In the genomic region with DNA sequence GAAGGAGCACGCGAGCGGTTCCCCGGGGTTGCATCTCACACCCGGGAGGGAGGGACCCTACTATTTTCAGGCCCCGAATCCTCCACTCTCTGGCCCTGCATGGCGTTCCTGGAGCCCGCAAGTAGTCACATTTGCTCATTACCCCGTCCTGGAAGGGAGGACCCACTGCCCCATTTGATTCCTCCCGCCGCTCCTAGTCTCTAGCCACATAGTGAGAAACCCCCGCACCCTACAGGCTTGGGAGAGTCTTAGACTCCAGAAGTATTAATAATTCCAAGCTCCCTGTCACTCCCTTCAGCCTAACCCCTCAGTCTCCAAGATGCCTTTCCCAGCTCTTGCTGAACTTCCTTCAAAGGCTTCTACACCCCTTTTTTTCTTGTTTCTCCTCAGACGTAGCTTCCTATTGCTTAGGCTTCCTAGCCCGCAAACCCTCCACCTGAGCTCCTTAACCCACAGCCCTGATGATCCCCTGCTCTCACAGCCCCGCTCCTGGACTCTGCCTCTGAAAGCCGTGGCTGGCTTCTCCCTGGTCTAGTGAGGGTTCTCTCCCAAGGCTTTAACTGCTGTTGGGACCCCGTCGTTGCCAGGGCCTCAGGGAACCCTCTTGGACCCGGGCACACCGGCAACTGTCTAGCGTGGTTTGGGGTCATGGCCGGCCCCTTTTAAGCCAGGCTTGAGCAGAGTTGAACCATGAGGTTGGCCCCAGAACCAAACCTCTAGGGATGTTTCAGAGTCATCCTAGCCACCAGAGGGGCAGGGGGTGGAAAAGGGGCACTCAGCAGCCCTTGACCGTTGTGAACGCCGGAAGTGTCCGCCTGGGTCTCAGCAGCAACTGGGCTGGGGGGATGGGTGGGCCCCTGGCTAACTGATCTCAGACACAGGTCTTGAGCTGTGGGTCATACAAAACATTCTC, we compare ENCODE assay signal across 1 cellular context.
TF ChIP-seq lines count a peak whose summit lies in the region.

No MANE protein-coding gene starts in this region.

TF ChIP-seq in HepG2, 621 proteins besides CTCF, POLR2A, EP300 and RAD21 (continued from another document and continues in another):
- TF ChIP-seq, protein P1, sequence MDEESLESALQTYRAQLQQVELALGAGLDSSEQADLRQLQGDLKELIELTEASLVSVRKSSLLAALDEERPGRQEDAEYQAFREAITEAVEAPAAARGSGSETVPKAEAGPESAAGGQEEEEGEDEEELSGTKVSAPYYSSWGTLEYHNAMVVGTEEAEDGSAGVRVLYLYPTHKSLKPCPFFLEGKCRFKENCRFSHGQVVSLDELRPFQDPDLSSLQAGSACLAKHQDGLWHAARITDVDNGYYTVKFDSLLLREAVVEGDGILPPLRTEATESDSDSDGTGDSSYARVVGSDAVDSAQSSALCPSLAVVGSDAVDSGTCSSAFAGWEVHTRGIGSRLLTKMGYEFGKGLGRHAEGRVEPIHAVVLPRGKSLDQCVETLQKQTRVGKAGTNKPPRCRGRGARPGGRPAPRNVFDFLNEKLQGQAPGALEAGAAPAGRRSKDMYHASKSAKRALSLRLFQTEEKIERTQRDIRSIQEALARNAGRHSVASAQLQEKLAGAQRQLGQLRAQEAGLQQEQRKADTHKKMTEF (CRISPR knock-in tag; IDR thresholded peaks at IDR 0.05), result peak; percentile 29; the same call in 1 of the 2 replicates
- no peak for TF ChIP-seq GFI1 (CRISPR knock-in tag; IDR thresholded peaks at IDR 0.05; ENCODE audit: borderline replicate concordance)
- no peak for TF ChIP-seq ARNT (IDR thresholded peaks at IDR 0.05)
- TF ChIP-seq THAP11 (CRISPR knock-in tag; IDR thresholded peaks at IDR 0.05), result 0 out of 2 replicates have a peak, but pooled peaks have one; percentile 13
- TF ChIP-seq REXO4 (CRISPR knock-in tag; IDR thresholded peaks at IDR 0.05; ENCODE audit: borderline replicate concordance), result no peak
- TF ChIP-seq XBP1 (CRISPR knock-in tag; IDR thresholded peaks at IDR 0.05), result no peak
- no peak for TF ChIP-seq KAT2B (IDR thresholded peaks at IDR 0.05; ENCODE audit: borderline replicate concordance, low read depth, low read length)
- TF ChIP-seq, protein P2, sequence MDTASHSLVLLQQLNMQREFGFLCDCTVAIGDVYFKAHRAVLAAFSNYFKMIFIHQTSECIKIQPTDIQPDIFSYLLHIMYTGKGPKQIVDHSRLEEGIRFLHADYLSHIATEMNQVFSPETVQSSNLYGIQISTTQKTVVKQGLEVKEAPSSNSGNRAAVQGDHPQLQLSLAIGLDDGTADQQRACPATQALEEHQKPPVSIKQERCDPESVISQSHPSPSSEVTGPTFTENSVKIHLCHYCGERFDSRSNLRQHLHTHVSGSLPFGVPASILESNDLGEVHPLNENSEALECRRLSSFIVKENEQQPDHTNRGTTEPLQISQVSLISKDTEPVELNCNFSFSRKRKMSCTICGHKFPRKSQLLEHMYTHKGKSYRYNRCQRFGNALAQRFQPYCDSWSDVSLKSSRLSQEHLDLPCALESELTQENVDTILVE (CRISPR knock-in tag; IDR thresholded peaks at IDR 0.05), result no peak
- no peak for TF ChIP-seq ZNF496 (CRISPR knock-in tag; IDR thresholded peaks at IDR 0.05; ENCODE audit: insufficient replicate concordance)
- peak; percentile 15 for TF ChIP-seq XRCC5 (optimal IDR thresholded peaks at IDR 0.05; ENCODE audit: low read length)
- no peak for TF ChIP-seq NFIC (IDR thresholded peaks at IDR 0.05; ENCODE audit: low read length)
- TF ChIP-seq, protein P3, sequence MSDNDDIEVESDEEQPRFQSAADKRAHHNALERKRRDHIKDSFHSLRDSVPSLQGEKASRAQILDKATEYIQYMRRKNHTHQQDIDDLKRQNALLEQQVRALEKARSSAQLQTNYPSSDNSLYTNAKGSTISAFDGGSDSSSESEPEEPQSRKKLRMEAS (IDR thresholded peaks at IDR 0.05), result 0 out of 2 replicates have a peak, but pooled peaks have one; percentile 24
- TF ChIP-seq, protein P4, sequence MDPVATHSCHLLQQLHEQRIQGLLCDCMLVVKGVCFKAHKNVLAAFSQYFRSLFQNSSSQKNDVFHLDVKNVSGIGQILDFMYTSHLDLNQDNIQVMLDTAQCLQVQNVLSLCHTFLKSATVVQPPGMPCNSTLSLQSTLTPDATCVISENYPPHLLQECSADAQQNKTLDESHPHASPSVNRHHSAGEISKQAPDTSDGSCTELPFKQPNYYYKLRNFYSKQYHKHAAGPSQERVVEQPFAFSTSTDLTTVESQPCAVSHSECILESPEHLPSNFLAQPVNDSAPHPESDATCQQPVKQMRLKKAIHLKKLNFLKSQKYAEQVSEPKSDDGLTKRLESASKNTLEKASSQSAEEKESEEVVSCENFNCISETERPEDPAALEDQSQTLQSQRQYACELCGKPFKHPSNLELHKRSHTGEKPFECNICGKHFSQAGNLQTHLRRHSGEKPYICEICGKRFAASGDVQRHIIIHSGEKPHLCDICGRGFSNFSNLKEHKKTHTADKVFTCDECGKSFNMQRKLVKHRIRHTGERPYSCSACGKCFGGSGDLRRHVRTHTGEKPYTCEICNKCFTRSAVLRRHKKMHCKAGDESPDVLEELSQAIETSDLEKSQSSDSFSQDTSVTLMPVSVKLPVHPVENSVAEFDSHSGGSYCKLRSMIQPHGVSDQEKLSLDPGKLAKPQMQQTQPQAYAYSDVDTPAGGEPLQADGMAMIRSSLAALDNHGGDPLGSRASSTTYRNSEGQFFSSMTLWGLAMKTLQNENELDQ (CRISPR knock-in tag; IDR thresholded peaks at IDR 0.05; ENCODE audit: borderline replicate concordance), result no peak
- TF ChIP-seq CBFB (CRISPR knock-in tag; IDR thresholded peaks at IDR 0.05), result no peak
- 0 out of 2 replicates have a peak, but pooled peaks have one; percentile 32 for TF ChIP-seq NR2C2 (CRISPR knock-in tag; IDR thresholded peaks at IDR 0.05; ENCODE audit: borderline replicate concordance)
- TF ChIP-seq ZNF431 (CRISPR knock-in tag; IDR thresholded peaks at IDR 0.05; ENCODE audit: borderline replicate concordance, low read depth), result 0 out of 2 replicates have a peak, but pooled peaks have one; percentile 42
- TF ChIP-seq ETV5 (CRISPR knock-in tag; IDR thresholded peaks at IDR 0.05; ENCODE audit: borderline replicate concordance), result peak; percentile 82
- no peak for TF ChIP-seq ZBTB38 (CRISPR knock-in tag; IDR thresholded peaks at IDR 0.05)
- TF ChIP-seq ZNF577 (CRISPR knock-in tag; IDR thresholded peaks at IDR 0.05; ENCODE audit: borderline replicate concordance, low read depth), result no peak
- no peak for TF ChIP-seq ZNF780A (CRISPR knock-in tag; IDR thresholded peaks at IDR 0.05)
- TF ChIP-seq ARNTL (CRISPR knock-in tag; IDR thresholded peaks at IDR 0.05), result no peak
- no peak for TF ChIP-seq NPAS2 (CRISPR knock-in tag; IDR thresholded peaks at IDR 0.05; ENCODE audit: borderline replicate concordance)
- no peak for TF ChIP-seq FOXM1 (CRISPR knock-in tag; IDR thresholded peaks at IDR 0.05)
- TF ChIP-seq, protein P5, sequence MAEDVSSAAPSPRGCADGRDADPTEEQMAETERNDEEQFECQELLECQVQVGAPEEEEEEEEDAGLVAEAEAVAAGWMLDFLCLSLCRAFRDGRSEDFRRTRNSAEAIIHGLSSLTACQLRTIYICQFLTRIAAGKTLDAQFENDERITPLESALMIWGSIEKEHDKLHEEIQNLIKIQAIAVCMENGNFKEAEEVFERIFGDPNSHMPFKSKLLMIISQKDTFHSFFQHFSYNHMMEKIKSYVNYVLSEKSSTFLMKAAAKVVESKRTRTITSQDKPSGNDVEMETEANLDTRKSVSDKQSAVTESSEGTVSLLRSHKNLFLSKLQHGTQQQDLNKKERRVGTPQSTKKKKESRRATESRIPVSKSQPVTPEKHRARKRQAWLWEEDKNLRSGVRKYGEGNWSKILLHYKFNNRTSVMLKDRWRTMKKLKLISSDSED (CRISPR knock-in tag; IDR thresholded peaks at IDR 0.05), result no peak
- TF ChIP-seq PHF20 (CRISPR knock-in tag; IDR thresholded peaks at IDR 0.05), result 0 out of 2 replicates have a peak, but pooled peaks have one; percentile 19
- 0 out of 2 replicates have a peak, but pooled peaks have one; percentile 38 for TF ChIP-seq ZNF670 (CRISPR knock-in tag; IDR thresholded peaks at IDR 0.05; ENCODE audit: borderline replicate concordance)
- TF ChIP-seq ZNF703 (CRISPR knock-in tag; IDR thresholded peaks at IDR 0.05; ENCODE audit: borderline replicate concordance), result no peak
- TF ChIP-seq, protein P6, sequence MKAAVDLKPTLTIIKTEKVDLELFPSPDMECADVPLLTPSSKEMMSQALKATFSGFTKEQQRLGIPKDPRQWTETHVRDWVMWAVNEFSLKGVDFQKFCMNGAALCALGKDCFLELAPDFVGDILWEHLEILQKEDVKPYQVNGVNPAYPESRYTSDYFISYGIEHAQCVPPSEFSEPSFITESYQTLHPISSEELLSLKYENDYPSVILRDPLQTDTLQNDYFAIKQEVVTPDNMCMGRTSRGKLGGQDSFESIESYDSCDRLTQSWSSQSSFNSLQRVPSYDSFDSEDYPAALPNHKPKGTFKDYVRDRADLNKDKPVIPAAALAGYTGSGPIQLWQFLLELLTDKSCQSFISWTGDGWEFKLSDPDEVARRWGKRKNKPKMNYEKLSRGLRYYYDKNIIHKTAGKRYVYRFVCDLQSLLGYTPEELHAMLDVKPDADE (CRISPR knock-in tag; IDR thresholded peaks at IDR 0.05), result no peak
- TF ChIP-seq ZNF563 (CRISPR knock-in tag; IDR thresholded peaks at IDR 0.05), result no peak
- TF ChIP-seq LCORL (IDR thresholded peaks at IDR 0.05), result no peak
- TF ChIP-seq LCORL (CRISPR knock-in tag; IDR thresholded peaks at IDR 0.05), result no peak
- no peak for TF ChIP-seq ELF4 (CRISPR knock-in tag; IDR thresholded peaks at IDR 0.05; ENCODE audit: borderline replicate concordance)
- TF ChIP-seq U2AF1 (optimal IDR thresholded peaks at IDR 0.05; ENCODE audit: low read depth, low read length), result no peak
- TF ChIP-seq, protein P7, sequence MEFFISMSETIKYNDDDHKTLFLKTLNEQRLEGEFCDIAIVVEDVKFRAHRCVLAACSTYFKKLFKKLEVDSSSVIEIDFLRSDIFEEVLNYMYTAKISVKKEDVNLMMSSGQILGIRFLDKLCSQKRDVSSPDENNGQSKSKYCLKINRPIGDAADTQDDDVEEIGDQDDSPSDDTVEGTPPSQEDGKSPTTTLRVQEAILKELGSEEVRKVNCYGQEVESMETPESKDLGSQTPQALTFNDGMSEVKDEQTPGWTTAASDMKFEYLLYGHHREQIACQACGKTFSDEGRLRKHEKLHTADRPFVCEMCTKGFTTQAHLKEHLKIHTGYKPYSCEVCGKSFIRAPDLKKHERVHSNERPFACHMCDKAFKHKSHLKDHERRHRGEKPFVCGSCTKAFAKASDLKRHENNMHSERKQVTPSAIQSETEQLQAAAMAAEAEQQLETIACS (CRISPR knock-in tag; IDR thresholded peaks at IDR 0.05), result no peak
- TF ChIP-seq ZNF652 (CRISPR knock-in tag; IDR thresholded peaks at IDR 0.05; ENCODE audit: borderline replicate concordance, low read depth), result no peak
- TF ChIP-seq SAP130 (CRISPR knock-in tag; IDR thresholded peaks at IDR 0.05; ENCODE audit: low read depth), result peak; percentile 61
- TF ChIP-seq SIN3B (IDR thresholded peaks at IDR 0.05; ENCODE audit: low read length), result no peak
- TF ChIP-seq SP5 (CRISPR knock-in tag; IDR thresholded peaks at IDR 0.05; ENCODE audit: borderline replicate concordance, low read depth), result no peak
- TF ChIP-seq KDM5A (IDR thresholded peaks at IDR 0.05; ENCODE audit: borderline replicate concordance, low read length), result no peak
- TF ChIP-seq TARDBP (CRISPR knock-in tag; IDR thresholded peaks at IDR 0.05), result peak; percentile 49; the same call in 1 of the 2 replicates
- TF ChIP-seq SRF (IDR thresholded peaks at IDR 0.05; ENCODE audit: low read depth, low read length), result no peak
- TF ChIP-seq ZMYM3 (CRISPR knock-in tag; IDR thresholded peaks at IDR 0.05), result no peak
- TF ChIP-seq, protein P8, sequence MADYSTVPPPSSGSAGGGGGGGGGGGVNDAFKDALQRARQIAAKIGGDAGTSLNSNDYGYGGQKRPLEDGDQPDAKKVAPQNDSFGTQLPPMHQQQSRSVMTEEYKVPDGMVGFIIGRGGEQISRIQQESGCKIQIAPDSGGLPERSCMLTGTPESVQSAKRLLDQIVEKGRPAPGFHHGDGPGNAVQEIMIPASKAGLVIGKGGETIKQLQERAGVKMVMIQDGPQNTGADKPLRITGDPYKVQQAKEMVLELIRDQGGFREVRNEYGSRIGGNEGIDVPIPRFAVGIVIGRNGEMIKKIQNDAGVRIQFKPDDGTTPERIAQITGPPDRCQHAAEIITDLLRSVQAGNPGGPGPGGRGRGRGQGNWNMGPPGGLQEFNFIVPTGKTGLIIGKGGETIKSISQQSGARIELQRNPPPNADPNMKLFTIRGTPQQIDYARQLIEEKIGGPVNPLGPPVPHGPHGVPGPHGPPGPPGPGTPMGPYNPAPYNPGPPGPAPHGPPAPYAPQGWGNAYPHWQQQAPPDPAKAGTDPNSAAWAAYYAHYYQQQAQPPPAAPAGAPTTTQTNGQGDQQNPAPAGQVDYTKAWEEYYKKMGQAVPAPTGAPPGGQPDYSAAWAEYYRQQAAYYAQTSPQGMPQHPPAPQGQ (CRISPR knock-in tag; IDR thresholded peaks at IDR 0.05; ENCODE audit: borderline replicate concordance), result no peak
- peak; percentile 77 for TF ChIP-seq GABPB1 (CRISPR knock-in tag; IDR thresholded peaks at IDR 0.05)
- TF ChIP-seq, protein P9, sequence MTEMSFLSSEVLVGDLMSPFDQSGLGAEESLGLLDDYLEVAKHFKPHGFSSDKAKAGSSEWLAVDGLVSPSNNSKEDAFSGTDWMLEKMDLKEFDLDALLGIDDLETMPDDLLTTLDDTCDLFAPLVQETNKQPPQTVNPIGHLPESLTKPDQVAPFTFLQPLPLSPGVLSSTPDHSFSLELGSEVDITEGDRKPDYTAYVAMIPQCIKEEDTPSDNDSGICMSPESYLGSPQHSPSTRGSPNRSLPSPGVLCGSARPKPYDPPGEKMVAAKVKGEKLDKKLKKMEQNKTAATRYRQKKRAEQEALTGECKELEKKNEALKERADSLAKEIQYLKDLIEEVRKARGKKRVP (CRISPR knock-in tag; IDR thresholded peaks at IDR 0.05), result no peak
- TF ChIP-seq ZBTB20 (CRISPR knock-in tag; IDR thresholded peaks at IDR 0.05; ENCODE audit: borderline replicate concordance, low read depth), result no peak
- no peak for TF ChIP-seq CBX5 (CRISPR knock-in tag; IDR thresholded peaks at IDR 0.05; ENCODE audit: borderline replicate concordance)
- TF ChIP-seq GABPA (IDR thresholded peaks at IDR 0.05; ENCODE audit: low read depth, low read length), result peak; percentile 39
- peak; percentile 82 for TF ChIP-seq GABPA (CRISPR knock-in tag; IDR thresholded peaks at IDR 0.05; ENCODE audit: low read depth)
- TF ChIP-seq ZBTB3 (CRISPR knock-in tag; IDR thresholded peaks at IDR 0.05; ENCODE audit: borderline replicate concordance, low read depth), result no peak
- TF ChIP-seq, protein P10, sequence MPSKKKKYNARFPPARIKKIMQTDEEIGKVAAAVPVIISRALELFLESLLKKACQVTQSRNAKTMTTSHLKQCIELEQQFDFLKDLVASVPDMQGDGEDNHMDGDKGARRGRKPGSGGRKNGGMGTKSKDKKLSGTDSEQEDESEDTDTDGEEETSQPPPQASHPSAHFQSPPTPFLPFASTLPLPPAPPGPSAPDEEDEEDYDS (CRISPR knock-in tag; IDR thresholded peaks at IDR 0.05), result no peak
- TF ChIP-seq MYC (CRISPR knock-in tag; IDR thresholded peaks at IDR 0.05; ENCODE audit: borderline replicate concordance), result no peak
- TF ChIP-seq, protein P11, sequence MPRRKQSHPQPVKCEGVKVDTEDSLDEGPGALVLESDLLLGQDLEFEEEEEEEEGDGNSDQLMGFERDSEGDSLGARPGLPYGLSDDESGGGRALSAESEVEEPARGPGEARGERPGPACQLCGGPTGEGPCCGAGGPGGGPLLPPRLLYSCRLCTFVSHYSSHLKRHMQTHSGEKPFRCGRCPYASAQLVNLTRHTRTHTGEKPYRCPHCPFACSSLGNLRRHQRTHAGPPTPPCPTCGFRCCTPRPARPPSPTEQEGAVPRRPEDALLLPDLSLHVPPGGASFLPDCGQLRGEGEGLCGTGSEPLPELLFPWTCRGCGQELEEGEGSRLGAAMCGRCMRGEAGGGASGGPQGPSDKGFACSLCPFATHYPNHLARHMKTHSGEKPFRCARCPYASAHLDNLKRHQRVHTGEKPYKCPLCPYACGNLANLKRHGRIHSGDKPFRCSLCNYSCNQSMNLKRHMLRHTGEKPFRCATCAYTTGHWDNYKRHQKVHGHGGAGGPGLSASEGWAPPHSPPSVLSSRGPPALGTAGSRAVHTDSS (CRISPR knock-in tag; conservative IDR thresholded peaks at IDR 0.05), result no peak
